ENCODE assay signal across 20 cellular contexts in the genomic region with DNA sequence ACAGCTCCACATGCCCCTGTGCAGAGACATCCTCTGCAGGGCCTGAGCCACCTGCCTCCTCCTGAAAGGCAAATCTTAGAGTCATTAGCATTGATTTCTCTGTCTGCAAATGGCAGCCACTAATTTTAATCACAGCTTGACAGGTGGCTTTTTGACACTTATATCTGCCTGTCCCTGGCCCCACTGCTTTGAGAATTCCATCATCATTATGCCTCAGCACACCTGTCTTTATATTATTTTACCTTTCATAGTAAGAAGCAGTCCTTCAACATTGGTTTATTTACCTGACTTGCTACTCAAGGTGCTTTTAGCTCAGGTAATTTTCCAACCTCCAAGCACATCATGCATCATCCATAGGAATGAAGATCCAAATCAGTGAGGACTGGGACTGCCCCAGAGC.
"Had no signal": no experiment of that assay in that cellular context is flagged by ENCODE, and none has a peak within 500 bp of the region (broad histone marks: within the 10 kb centered on the region; RNA-seq: fewer than 3 reads in every experiment).

No MANE protein-coding gene starts in this region.

- H3K9me3 ChIP-seq: SK-N-SH had no signal

- H3K27ac Mint-ChIP-seq: T-cell; T-helper 1 cell treated with Interleukin-12 subunit alpha and Interleukin-12 subunit beta and Interleukin-4 antibody, amounts not matched to agents 30 μg/mL and 1 μg/mL, for 36 hours had no signal

- H3K9ac ChIP-seq: SK-N-SH had no signal

- H3K27ac ChIP-seq: RWPE1 had no signal

- H3K36me3 Mint-ChIP-seq: T-cell had no signal

- H3K4me2 ChIP-seq: SK-N-SH had no signal

- H3K4me3 Mint-ChIP-seq: T-cell; T-helper 1 cell treated with Interleukin-12 subunit alpha and Interleukin-12 subunit beta and Interleukin-4 antibody, amounts not matched to agents 30 μg/mL and 1 μg/mL, for 36 hours had no signal

- H3K4me1 Mint-ChIP-seq: T-cell had no signal

- H3K27me3 Mint-ChIP-seq: T-cell had no signal

- ATAC-seq: HepG2, Panc1, PC-3, T-cell had no signal

- DNase-seq: IMR-90; Karpas-422; KG1; MM.1S; NCI-H1092 treated with DMSO at 0.1 percent for 48 hours; NCI-H146; NCI-H1694 treated with DMSO at 0.1 percent for 48 hours; NCI-H2029 treated with DMSO at 0.1 percent for 48 hours; NCI-H2227 treated with DMSO at 0.1 percent for 48 hours; NCI-H526 treated with DMSO at 0.1 percent for 48 hours; NK-92 treated with Interleukin-12 subunit alpha and Interleukin-12 subunit beta, amount 100 ng/mL, for 24 hours; PC-3; SHP77; SK-N-SH; SW 1271; T-cell had no signal
